Comparison of ENCODE assay signal across 12 cellular contexts in the genomic region with DNA sequence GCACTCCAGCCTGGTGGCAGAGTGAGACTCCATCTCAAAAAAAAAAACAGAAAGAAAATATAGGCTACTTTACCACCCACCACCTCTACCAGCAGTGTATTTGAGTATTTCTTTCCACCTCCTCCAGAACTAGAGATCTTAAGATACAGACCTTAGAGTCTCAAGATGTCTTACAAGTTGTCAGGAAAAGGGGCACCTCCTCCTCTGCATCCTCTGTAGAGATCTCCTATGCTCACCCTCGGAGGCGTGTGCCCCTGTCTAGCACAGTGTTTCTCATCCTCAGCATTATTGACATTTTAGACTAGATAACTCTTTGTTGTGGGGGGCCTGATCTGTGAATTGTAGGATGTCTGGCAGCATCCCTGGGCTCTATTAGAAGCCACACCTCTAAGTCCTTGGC. TPM values are rescaled to one million over a fixed set of nuclear protein-coding genes. Genes with fewer than 3 reads are reported as not detected.
"Had no signal": no experiment of that assay in that cellular context is flagged by ENCODE, and none has a peak within 500 bp of the region (broad histone marks: within the 10 kb centered on the region; RNA-seq: fewer than 3 reads in every experiment).

No MANE protein-coding gene starts in this region.

- H3K4me1 ChIP-seq: heart right ventricle, left lung, sigmoid colon had no signal

- H3K27me3 ChIP-seq: cardiac muscle cell, gastrocnemius medialis, heart right ventricle, left lung, sigmoid colon had no signal

- H3K4me3 ChIP-seq: cardiac muscle cell, gastrocnemius medialis, heart right ventricle, left lung, sigmoid colon had no signal

- H3K9me3 Mint-ChIP-seq: activated T-helper 1 cell treated with anti-CD3 and anti-CD28 coated beads, Interleukin-12 subunit alpha, Interleukin-12 subunit beta, Interleukin-2, Interleukin-4 antibody, amounts not matched to agents 30 ng/mL and 10 ng/mL and 1 ng/mL, durations not matched to agents 14 hours and 24 hours and 36 hours; nephron progenitor cell had no signal

- ATAC-seq: gastrocnemius medialis, heart right ventricle, left lung had no signal

- H3K4me3 Mint-ChIP-seq: activated T-helper 1 cell treated with anti-CD3 and anti-CD28 coated beads, Interleukin-12 subunit alpha, Interleukin-12 subunit beta, Interleukin-2, Interleukin-4 antibody, amounts not matched to agents 30 ng/mL and 10 ng/mL and 1 ng/mL, durations not matched to agents 14 hours and 24 hours and 36 hours; nephron progenitor cell had no signal

- H3K27ac ChIP-seq: cardiac muscle cell, gastrocnemius medialis, heart right ventricle, left lung, sigmoid colon had no signal

- H3K4me1 Mint-ChIP-seq: nephron progenitor cell had no signal

- H3K27ac Mint-ChIP-seq: activated T-helper 1 cell treated with anti-CD3 and anti-CD28 coated beads, Interleukin-12 subunit alpha, Interleukin-12 subunit beta, Interleukin-2, Interleukin-4 antibody, amounts not matched to agents 30 ng/mL and 10 ng/mL and 1 ng/mL, durations not matched to agents 14 hours and 24 hours and 36 hours; nephron progenitor cell had no signal

- DNase-seq: activated CD4-positive, alpha-beta T cell treated with anti-CD3 and anti-CD28 coated beads for 4 hours; gastrocnemius medialis; heart right ventricle; left lung; nephron progenitor cell; sigmoid colon; stimulated activated CD4-positive, alpha-beta T cell treated with anti-CD3 and anti-CD28 coated beads, Interleukin-12 subunit alpha, Interleukin-12 subunit beta, amount 100 ng/mL, for 4 hours; stimulated activated CD4-positive, alpha-beta T cell treated with anti-CD3 and anti-CD28 coated beads, Interleukin-2, amount 100 ng/mL, for 48 hours; T-helper 9 cell had no signal

- H3K9me3 ChIP-seq: gastrocnemius medialis, heart right ventricle, left lung, sigmoid colon had no signal

RNA-seq across cellular contexts. Expression of a gene that starts 27.7 kb away (rescaled TPM):
- total RNA-seq: SK-MEL-5 had no signal
